In genomic region chr3:51886447-51886846, GRCh38 we compare ENCODE assay signal across 38 cellular contexts. TPM values are rescaled to one million over a fixed set of nuclear protein-coding genes. Genes with fewer than 3 reads are reported as not detected.
"Had no signal": no experiment of that assay in that cellular context is flagged by ENCODE, and none has a peak within 500 bp of the region (broad histone marks: within the 10 kb centered on the region; RNA-seq: fewer than 3 reads in every experiment).

No MANE protein-coding gene starts in this region.

- H3K36me3 ChIP-seq: brain microvascular endothelial cell, breast epithelium had no signal

- H3K27me3 Mint-ChIP-seq: activated naive CD8-positive, alpha-beta T cell had no signal

- H3K4me3 Mint-ChIP-seq: activated B cell treated with CpG ODN at 0.5 μM for 24 hours; activated CD4-positive, alpha-beta memory T cell treated with anti-CD3 and anti-CD28 coated beads for 36 hours; activated CD4-positive, alpha-beta T cell treated with anti-CD3 and anti-CD28 coated beads, Interleukin-2, amount 10 ng/mL, durations not matched to agents 7 days and 5 days; activated CD8-positive, alpha-beta T cell treated with anti-CD3 and anti-CD28 coated beads for 36 hours; activated naive CD4-positive, alpha-beta T cell treated with anti-CD3 and anti-CD28 coated beads, Interleukin-2, amount 10 ng/mL, durations not matched to agents 7 days and 5 days; activated naive CD4-positive, alpha-beta T cell treated with anti-CD3 and anti-CD28 coated beads, Interleukin-2, amount 50 U/mL, for 24 hours; activated naive CD8-positive, alpha-beta T cell; activated naive CD8-positive, alpha-beta T cell treated with anti-CD3 and anti-CD28 coated beads, Interleukin-2, amount 10 ng/mL, durations not matched to agents 7 days and 5 days; activated naive CD8-positive, alpha-beta T cell treated with anti-CD3 and anti-CD28 coated beads, Interleukin-2, amount 50 U/mL, for 24 hours; activated T-cell treated with anti-CD3 and anti-CD28 coated beads, Interleukin-2, amount 50 U/mL, for 4 hours; activated T-cell treated with anti-CD3 and anti-CD28 coated beads, Interleukin-2, amount 50 U/mL, for 72 hours; activated T-helper 1 cell treated with anti-CD3 and anti-CD28 coated beads, Interleukin-12 subunit alpha, Interleukin-12 subunit beta, Interleukin-2, Interleukin-4 antibody, amounts not matched to agents 30 ng/mL and 10 ng/mL and 1 ng/mL, durations not matched to agents 14 hours and 24 hours and 36 hours; T-helper 1 cell treated with Interleukin-12 subunit alpha and Interleukin-12 subunit beta and Interleukin-4 antibody, amounts not matched to agents 30 μg/mL and 1 μg/mL, for 36 hours; T-helper 2 cell treated with Interferon-gamma antibody and Interleukin-4, amounts not matched to agents 5 μg/mL and 100 μg/mL, for 36 hours had no signal

- H3K27ac Mint-ChIP-seq: activated B cell treated with CpG ODN at 0.5 μM for 24 hours; activated CD4-positive, alpha-beta memory T cell treated with anti-CD3 and anti-CD28 coated beads for 36 hours; activated CD4-positive, alpha-beta T cell treated with anti-CD3 and anti-CD28 coated beads, Interleukin-2, amount 10 ng/mL, durations not matched to agents 7 days and 5 days; activated CD8-positive, alpha-beta T cell treated with anti-CD3 and anti-CD28 coated beads for 36 hours; activated naive CD4-positive, alpha-beta T cell treated with anti-CD3 and anti-CD28 coated beads, Interleukin-2, amount 10 ng/mL, durations not matched to agents 7 days and 5 days; activated naive CD4-positive, alpha-beta T cell treated with anti-CD3 and anti-CD28 coated beads, Interleukin-2, amount 50 U/mL, for 24 hours; activated naive CD8-positive, alpha-beta T cell; activated naive CD8-positive, alpha-beta T cell treated with anti-CD3 and anti-CD28 coated beads, Interleukin-2, amount 10 ng/mL, durations not matched to agents 7 days and 5 days; activated naive CD8-positive, alpha-beta T cell treated with anti-CD3 and anti-CD28 coated beads, Interleukin-2, amount 50 U/mL, for 24 hours; activated T-cell treated with anti-CD3 and anti-CD28 coated beads, Interleukin-2, amount 50 U/mL, for 72 hours; activated T-helper 1 cell treated with anti-CD3 and anti-CD28 coated beads, Interleukin-12 subunit alpha, Interleukin-12 subunit beta, Interleukin-2, Interleukin-4 antibody, amounts not matched to agents 30 ng/mL and 10 ng/mL and 1 ng/mL, durations not matched to agents 14 hours and 24 hours and 36 hours; activated T-helper 2 cell treated with anti-CD3 and anti-CD28 coated beads, Interferon-gamma antibody, Interleukin-2, Interleukin-4, amounts not matched to agents 10 μg/mL and 5 μg/mL and 100 μg/mL, durations not matched to agents 14 hours and 24 hours and 36 hours; T-helper 1 cell treated with Interleukin-12 subunit alpha and Interleukin-12 subunit beta and Interleukin-4 antibody, amounts not matched to agents 30 μg/mL and 1 μg/mL, for 36 hours; T-helper 2 cell treated with Interferon-gamma antibody and Interleukin-4, amounts not matched to agents 5 μg/mL and 100 μg/mL, for 36 hours had no signal

- H3K9me3 Mint-ChIP-seq: activated B cell treated with CpG ODN at 0.5 μM for 24 hours; activated CD4-positive, alpha-beta memory T cell treated with anti-CD3 and anti-CD28 coated beads for 36 hours; activated CD4-positive, alpha-beta T cell treated with anti-CD3 and anti-CD28 coated beads, Interleukin-2, amount 10 ng/mL, durations not matched to agents 7 days and 5 days; activated CD8-positive, alpha-beta T cell treated with anti-CD3 and anti-CD28 coated beads for 36 hours; activated naive CD4-positive, alpha-beta T cell treated with anti-CD3 and anti-CD28 coated beads, Interleukin-2, amount 10 ng/mL, durations not matched to agents 7 days and 5 days; activated naive CD4-positive, alpha-beta T cell treated with anti-CD3 and anti-CD28 coated beads, Interleukin-2, amount 50 U/mL, for 24 hours; activated naive CD8-positive, alpha-beta T cell treated with anti-CD3 and anti-CD28 coated beads, Interleukin-2, amount 10 ng/mL, durations not matched to agents 7 days and 5 days; activated naive CD8-positive, alpha-beta T cell treated with anti-CD3 and anti-CD28 coated beads, Interleukin-2, amount 50 U/mL, for 24 hours; activated T-cell treated with anti-CD3 and anti-CD28 coated beads, Interleukin-2, amount 50 U/mL, for 4 hours; activated T-cell treated with anti-CD3 and anti-CD28 coated beads, Interleukin-2, amount 50 U/mL, for 72 hours; activated T-helper 1 cell treated with anti-CD3 and anti-CD28 coated beads, Interleukin-12 subunit alpha, Interleukin-12 subunit beta, Interleukin-2, Interleukin-4 antibody, amounts not matched to agents 30 ng/mL and 10 ng/mL and 1 ng/mL, durations not matched to agents 14 hours and 24 hours and 36 hours; activated T-helper 2 cell treated with anti-CD3 and anti-CD28 coated beads, Interferon-gamma antibody, Interleukin-2, Interleukin-4, amounts not matched to agents 10 μg/mL and 5 μg/mL and 100 μg/mL, durations not matched to agents 14 hours and 24 hours and 36 hours; T-helper 1 cell treated with Interleukin-12 subunit alpha and Interleukin-12 subunit beta and Interleukin-4 antibody, amounts not matched to agents 30 μg/mL and 1 μg/mL, for 36 hours; T-helper 2 cell treated with Interferon-gamma antibody and Interleukin-4, amounts not matched to agents 5 μg/mL and 100 μg/mL, for 36 hours had no signal

- H3K4me1 Mint-ChIP-seq: activated B cell treated with CpG ODN at 0.5 μM for 24 hours had no signal

- ATAC-seq: activated CD8-positive, alpha-beta T cell treated with anti-CD3 and anti-CD28 coated beads for 36 hours; activated naive CD8-positive, alpha-beta T cell treated with anti-CD3 and anti-CD28 coated beads, Interleukin-2, amount 50 U/mL, for 24 hours; activated T-cell treated with anti-CD3 and anti-CD28 coated beads, Interleukin-2, amount 50 U/mL, for 4 hours; body of pancreas had no signal

- H3K9me3 ChIP-seq: body of pancreas, breast epithelium had no signal

- H3K4me1 ChIP-seq: body of pancreas, breast epithelium had no signal

- H3K4me3 ChIP-seq: body of pancreas, breast epithelium had no signal

- H3K27ac ChIP-seq: body of pancreas, brain microvascular endothelial cell, breast epithelium, VCaP had no signal

- H3K36me3 Mint-ChIP-seq: activated CD4-positive, alpha-beta memory T cell treated with anti-CD3 and anti-CD28 coated beads for 36 hours; activated naive CD4-positive, alpha-beta T cell treated with anti-CD3 and anti-CD28 coated beads, Interleukin-2, amount 10 ng/mL, durations not matched to agents 7 days and 5 days; activated naive CD4-positive, alpha-beta T cell treated with anti-CD3 and anti-CD28 coated beads, Interleukin-2, amount 50 U/mL, for 24 hours; activated naive CD8-positive, alpha-beta T cell; activated naive CD8-positive, alpha-beta T cell treated with anti-CD3 and anti-CD28 coated beads, Interleukin-2, amount 10 ng/mL, durations not matched to agents 7 days and 5 days had no signal

- H3K27me3 ChIP-seq: body of pancreas, brain microvascular endothelial cell, breast epithelium had no signal

- DNase-seq: activated B cell treated with CpG ODN at 0.5 μM for 24 hours; activated CD4-positive, alpha-beta memory T cell treated with anti-CD3 and anti-CD28 coated beads for 36 hours; activated CD4-positive, alpha-beta T cell treated with anti-CD3 and anti-CD28 coated beads for 48 hours; activated CD4-positive, alpha-beta T cell treated with anti-CD3 and anti-CD28 coated beads, Interleukin-2, amount 10 ng/mL, durations not matched to agents 7 days and 5 days; activated CD4-positive, CD25-positive, alpha-beta regulatory T cell treated with anti-CD3 and anti-CD28 coated beads, Interleukin-2, amount 50 U/mL, for 72 hours; activated CD8-positive, alpha-beta memory T cell treated with anti-CD3 and anti-CD28 coated beads, Interleukin-2, amount 50 U/mL, for 4 hours; activated CD8-positive, alpha-beta T cell treated with anti-CD3 and anti-CD28 coated beads for 36 hours; activated effector memory CD4-positive, alpha-beta T cell treated with Interleukin-2 at 50 U/mL for 16 hours; activated gamma-delta T cell; activated naive CD4-positive, alpha-beta T cell treated with anti-CD3 and anti-CD28 coated beads, Interleukin-2, amount 10 ng/mL, durations not matched to agents 7 days and 5 days; activated naive CD4-positive, alpha-beta T cell treated with Interleukin-2 at 50 U/mL for 16 hours; activated naive CD8-positive, alpha-beta T cell treated with anti-CD3 and anti-CD28 coated beads, Interleukin-2, amount 10 ng/mL, durations not matched to agents 7 days and 5 days; activated naive CD8-positive, alpha-beta T cell treated with anti-CD3 and anti-CD28 coated beads, Interleukin-2, amount 50 U/mL, for 24 hours; activated T-cell treated with anti-CD3 and anti-CD28 coated beads for 4 hours; activated T-cell treated with anti-CD3 and anti-CD28 coated beads, Interleukin-2, amount 50 U/mL, for 1 hour; activated T-cell treated with anti-CD3 and anti-CD28 coated beads, Interleukin-2, amount 50 U/mL, for 4 hours; activated T-cell treated with anti-CD3 and anti-CD28 coated beads, Interleukin-2, amount 50 U/mL, for 72 hours; amygdala; anterior cingulate cortex; body of pancreas; brain microvascular endothelial cell; central memory CD4-positive, alpha-beta T cell; T-helper 1 cell; T-helper 2 cell; T-helper 9 cell had no signal

RNA-seq across cellular contexts. Expression of gene IQCF5, which starts 11.0 kb away (rescaled TPM):
- total RNA-seq: activated B cell treated with CpG ODN at 0.5 μM for 24 hours; activated CD4-positive, alpha-beta memory T cell treated with anti-CD3 and anti-CD28 coated beads for 36 hours; activated CD4-positive, alpha-beta T cell treated with anti-CD3 and anti-CD28 coated beads, Interleukin-2, amount 10 ng/mL, durations not matched to agents 7 days and 5 days; activated CD8-positive, alpha-beta memory T cell treated with anti-CD3 and anti-CD28 coated beads for 36 hours; activated CD8-positive, alpha-beta T cell treated with anti-CD3 and anti-CD28 coated beads for 36 hours; activated naive CD8-positive, alpha-beta T cell treated with anti-CD3 and anti-CD28 coated beads, Interleukin-2, amount 10 ng/mL, durations not matched to agents 7 days and 5 days; activated T-cell treated with anti-CD3 and anti-CD28 coated beads, Interleukin-2, amount 50 U/mL, for 4 hours; activated T-cell treated with anti-CD3 and anti-CD28 coated beads, Interleukin-2, amount 50 U/mL, for 72 hours; activated T-helper 1 cell treated with anti-CD3 and anti-CD28 coated beads, Interleukin-12 subunit alpha, Interleukin-12 subunit beta, Interleukin-2, Interleukin-4 antibody, amounts not matched to agents 30 ng/mL and 10 ng/mL and 1 ng/mL, durations not matched to agents 14 hours and 24 hours and 36 hours; activated T-helper 2 cell treated with anti-CD3 and anti-CD28 coated beads, Interferon-gamma antibody, Interleukin-2, Interleukin-4, amounts not matched to agents 10 μg/mL and 5 μg/mL and 100 μg/mL, durations not matched to agents 14 hours and 24 hours and 36 hours; astrocyte; body of pancreas; breast epithelium; cardiac septum; cerebellum had no signal
- polyA plus RNA-seq: adipose tissue had no signal

RNA-seq across cellular contexts. Expression of gene IQCF1, which starts 16.7 kb away (rescaled TPM):
- total RNA-seq: activated B cell treated with CpG ODN at 0.5 μM for 24 hours; activated CD4-positive, alpha-beta memory T cell treated with anti-CD3 and anti-CD28 coated beads for 36 hours; activated CD4-positive, alpha-beta T cell treated with anti-CD3 and anti-CD28 coated beads, Interleukin-2, amount 10 ng/mL, durations not matched to agents 7 days and 5 days; activated CD8-positive, alpha-beta memory T cell treated with anti-CD3 and anti-CD28 coated beads for 36 hours; activated CD8-positive, alpha-beta T cell treated with anti-CD3 and anti-CD28 coated beads for 36 hours; activated naive CD8-positive, alpha-beta T cell treated with anti-CD3 and anti-CD28 coated beads, Interleukin-2, amount 10 ng/mL, durations not matched to agents 7 days and 5 days; activated T-cell treated with anti-CD3 and anti-CD28 coated beads, Interleukin-2, amount 50 U/mL, for 4 hours; activated T-cell treated with anti-CD3 and anti-CD28 coated beads, Interleukin-2, amount 50 U/mL, for 72 hours; activated T-helper 1 cell treated with anti-CD3 and anti-CD28 coated beads, Interleukin-12 subunit alpha, Interleukin-12 subunit beta, Interleukin-2, Interleukin-4 antibody, amounts not matched to agents 30 ng/mL and 10 ng/mL and 1 ng/mL, durations not matched to agents 14 hours and 24 hours and 36 hours; activated T-helper 2 cell treated with anti-CD3 and anti-CD28 coated beads, Interferon-gamma antibody, Interleukin-2, Interleukin-4, amounts not matched to agents 10 μg/mL and 5 μg/mL and 100 μg/mL, durations not matched to agents 14 hours and 24 hours and 36 hours; astrocyte; body of pancreas; breast epithelium; cardiac septum; cerebellum had no signal
- polyA plus RNA-seq: adipose tissue had no signal

RNA-seq across cellular contexts. Expression of gene IQCF2, which starts 25.0 kb away (rescaled TPM):
- total RNA-seq: activated B cell treated with CpG ODN at 0.5 μM for 24 hours; activated CD4-positive, alpha-beta memory T cell treated with anti-CD3 and anti-CD28 coated beads for 36 hours; activated CD4-positive, alpha-beta T cell treated with anti-CD3 and anti-CD28 coated beads, Interleukin-2, amount 10 ng/mL, durations not matched to agents 7 days and 5 days; activated CD8-positive, alpha-beta memory T cell treated with anti-CD3 and anti-CD28 coated beads for 36 hours; activated CD8-positive, alpha-beta T cell treated with anti-CD3 and anti-CD28 coated beads for 36 hours; activated naive CD8-positive, alpha-beta T cell treated with anti-CD3 and anti-CD28 coated beads, Interleukin-2, amount 10 ng/mL, durations not matched to agents 7 days and 5 days; activated T-cell treated with anti-CD3 and anti-CD28 coated beads, Interleukin-2, amount 50 U/mL, for 4 hours; activated T-cell treated with anti-CD3 and anti-CD28 coated beads, Interleukin-2, amount 50 U/mL, for 72 hours; activated T-helper 1 cell treated with anti-CD3 and anti-CD28 coated beads, Interleukin-12 subunit alpha, Interleukin-12 subunit beta, Interleukin-2, Interleukin-4 antibody, amounts not matched to agents 30 ng/mL and 10 ng/mL and 1 ng/mL, durations not matched to agents 14 hours and 24 hours and 36 hours; activated T-helper 2 cell treated with anti-CD3 and anti-CD28 coated beads, Interferon-gamma antibody, Interleukin-2, Interleukin-4, amounts not matched to agents 10 μg/mL and 5 μg/mL and 100 μg/mL, durations not matched to agents 14 hours and 24 hours and 36 hours; astrocyte; body of pancreas; breast epithelium; cardiac septum; cerebellum had no signal
- polyA plus RNA-seq: adipose tissue had no signal
